8 cellular contexts compared by ENCODE assay signal in genomic region chr7:38630720-38631673, GRCh38. TPM values are rescaled to one million over a fixed set of nuclear protein-coding genes. Genes with fewer than 3 reads are reported as not detected.
DNase-seq lines count a peak whose midpoint lies in the region; ATAC-seq, FAIRE-seq and TF ChIP-seq lines count a peak whose summit lies in the region.

Gene AMPH, minus strand, starts transcription at chr7:38631373. Its CDS starts 22 bp downstream, at chr7:38631351.

- no peak for TF ChIP-seq EP300 in neural cell (conservative IDR thresholded peaks at IDR 0.05; ENCODE audit: poor library complexity, severe bottlenecking)

- H3K79me2 ChIP-seq in neural cell (replicated peaks; ENCODE audit: insufficient read depth, low read length) (peaks cover 31% of the 10 kb centered on the region), OCI-LY7 (ENCODE audit: insufficient read depth, low read depth, low read length) (no peaks in the 10 kb centered on the region)

- no peak for TF ChIP-seq RAD21 in neural cell (conservative IDR thresholded peaks at IDR 0.05)

- H3K9ac ChIP-seq in neural cell (ENCODE audit: low read length): peak within 1 kb of the TSS; percentile 77

- H3K36me3 ChIP-seq in neural cell (ENCODE audit: insufficient read depth, low read length) (no peaks in the 10 kb centered on the region), OCI-LY7 (ENCODE audit: insufficient read depth, low read length) (no peaks in the 10 kb centered on the region)

- ATAC-seq in GM21737 (IDR thresholded peaks at IDR 0.05; ENCODE audit: unreplicated experiment): no peak

- CTCF ChIA-PET in OCI-LY7 (lab: Charles Lee; ENCODE audit: unreplicated experiment): no interaction called here

- POLR2A ChIA-PET in OCI-LY7 (lab: Charles Lee): interaction anchor here (0.6 to 1.3 kb wide), 3 partner anchors 22 to 715 kb away, joined by 3 read pairs; no protein-coding TSS in a partner anchor

- no peaks in the 10 kb centered on the region for H4K20me1 ChIP-seq in neural cell (ENCODE audit: insufficient read depth)
- H4K20me1 ChIP-seq in OCI-LY7 (ENCODE audit: insufficient read depth, low read length): no peaks in the 10 kb centered on the region

- peak; percentile 92 for FAIRE-seq in urothelium cell line (lab: Jason Lieb, UNC)

- intact Hi-C loops in OCI-LY7 (cut with micrococcal nuclease; ENCODE audit: unreplicated experiment): no loop called here

- H3K36me3 Mint-ChIP-seq in activated naive CD4-positive, alpha-beta T cell treated with anti-CD3 and anti-CD28 coated beads, Interleukin-2, amount 50 U/mL, for 24 hours: no peaks in the 10 kb centered on the region
- no peaks in the 10 kb centered on the region for H3K36me3 Mint-ChIP-seq in glutamatergic neuron (ENCODE audit: unreplicated experiment)

- no peaks in the 10 kb centered on the region for H3K4me1 ChIP-seq in OCI-LY7 (ENCODE audit: insufficient read depth, low read length, poor library complexity, severe bottlenecking)

- H3K27me3 ChIP-seq in neural cell (ENCODE audit: insufficient read depth, low read depth, low read length): no peaks in the 10 kb centered on the region

- H3K4me3 ChIP-seq in neural cell (ENCODE audit: low read length) (peak within 1 kb of the TSS; percentile 91), OCI-LY7 (ENCODE audit: low read depth, low read length, poor library complexity, severe bottlenecking) (no peak within 1 kb of the TSS)

- H3K27ac ChIP-seq in neural cell (ENCODE audit: low read length): peak within 1 kb of the TSS; percentile 42
- H3K27ac ChIP-seq in OCI-LY7 (ENCODE audit: low read depth, low read length, poor library complexity, severe bottlenecking): no peak within 1 kb of the TSS

- peaks cover 18% of the 10 kb centered on the region for H3K4me1 Mint-ChIP-seq in activated naive CD4-positive, alpha-beta T cell treated with anti-CD3 and anti-CD28 coated beads, Interleukin-2, amount 50 U/mL, for 24 hours
- peaks cover 8% of the 10 kb centered on the region for H3K4me1 Mint-ChIP-seq in glutamatergic neuron (ENCODE audit: low read depth, unreplicated experiment)

- TF ChIP-seq CTCF in glutamatergic neuron (IDR thresholded peaks at IDR 0.05; ENCODE audit: partially characterized antibody, unreplicated experiment): no peak
- no peak for TF ChIP-seq CTCF in neural cell (IDR thresholded peaks at IDR 0.05; ENCODE audit: poor library complexity, severe bottlenecking)
- TF ChIP-seq CTCF in OCI-LY7 (conservative IDR thresholded peaks at IDR 0.05; ENCODE audit: low read length): no peak

- in situ Hi-C loops in Caki2 (cut with HindIII; ENCODE audit: low pct_unique_long_range_greater_than_20kb, low sequenced_read_pairs): no loop called here

- DNase-seq in Caki2 (ENCODE audit: low read depth) (peak; percentile 34), NCI-H1417 treated with DMSO at 0.1 percent for 48 hours (lab: John Stamatoyannopoulos, UW) (peak; percentile 22), glutamatergic neuron (peak; percentile 84), urothelium cell line (ENCODE audit: low spot score) (peak; percentile 79), OCI-LY7 (ENCODE audit: low spot score) (no peak)

- H3K4me3 Mint-ChIP-seq in activated naive CD4-positive, alpha-beta T cell treated with anti-CD3 and anti-CD28 coated beads, Interleukin-2, amount 50 U/mL, for 24 hours: peak within 1 kb of the TSS; percentile 74
- H3K4me3 Mint-ChIP-seq in glutamatergic neuron (ENCODE audit: unreplicated experiment): peak within 1 kb of the TSS; percentile 77

- no peaks in the 10 kb centered on the region for H3F3A ChIP-seq in neural cell (ENCODE audit: insufficient read depth, low read length, poor library complexity, severe bottlenecking)

- BruUV-seq in OCI-LY7 (replicated peaks; lab: Mats Ljungman, UMichigan): no TSS peak

- H3K27ac Mint-ChIP-seq in activated naive CD4-positive, alpha-beta T cell treated with anti-CD3 and anti-CD28 coated beads, Interleukin-2, amount 50 U/mL, for 24 hours: no peak within 1 kb of the TSS
- H3K27ac Mint-ChIP-seq in glutamatergic neuron (ENCODE audit: unreplicated experiment): peak within 1 kb of the TSS; percentile 40

- peaks cover 46% of the 10 kb centered on the region for H3K27me3 Mint-ChIP-seq in activated naive CD4-positive, alpha-beta T cell treated with anti-CD3 and anti-CD28 coated beads, Interleukin-2, amount 50 U/mL, for 24 hours
- H3K27me3 Mint-ChIP-seq in glutamatergic neuron (ENCODE audit: unreplicated experiment): peaks cover 5% of the 10 kb centered on the region

- H3K4me2 ChIP-seq in neural cell (ENCODE audit: low read length) (peak within 1 kb of the TSS; percentile 62), OCI-LY7 (ENCODE audit: low read length) (no peak within 1 kb of the TSS)

- H3K9me3 ChIP-seq in neural cell (ENCODE audit: low read length): no peaks in the 10 kb centered on the region
- H3K9me3 ChIP-seq in OCI-LY7 (ENCODE audit: low read length): no peaks in the 10 kb centered on the region

- H3K9me2 ChIP-seq in neural cell (ENCODE audit: insufficient read depth, low read length) (no peaks in the 10 kb centered on the region), OCI-LY7 (ENCODE audit: insufficient read depth, low read length) (no peaks in the 10 kb centered on the region)

- H2AFZ ChIP-seq in neural cell (ENCODE audit: low read depth, low read length) (peak within 1 kb of the TSS; percentile 24), OCI-LY7 (ENCODE audit: low read length) (no peak within 1 kb of the TSS)

- no peaks in the 10 kb centered on the region for H3K9me3 Mint-ChIP-seq in activated naive CD4-positive, alpha-beta T cell treated with anti-CD3 and anti-CD28 coated beads, Interleukin-2, amount 50 U/mL, for 24 hours
- H3K9me3 Mint-ChIP-seq in glutamatergic neuron (ENCODE audit: unreplicated experiment): peaks cover 4% of the 10 kb centered on the region

TF ChIP-seq in neural cell, 6 proteins besides CTCF, POLR2A, EP300 and RAD21:
- peak; percentile 72 for TF ChIP-seq TAF1 (IDR thresholded peaks at IDR 0.05; ENCODE audit: low read depth)
- TF ChIP-seq REST (IDR thresholded peaks at IDR 0.05; ENCODE audit: borderline replicate concordance): peak; percentile 13
- peak; percentile 81 for TF ChIP-seq POLR2AphosphoS5 (IDR thresholded peaks at IDR 0.05)
- peak; percentile 13 for TF ChIP-seq SMC3 (conservative IDR thresholded peaks at IDR 0.05; ENCODE audit: poor library complexity)
- no peak for TF ChIP-seq EZH2 (IDR thresholded peaks at IDR 0.05; ENCODE audit: borderline replicate concordance, insufficient read depth, low read length, poor library complexity, severe bottlenecking)
- TF ChIP-seq MXI1 (conservative IDR thresholded peaks at IDR 0.05; ENCODE audit: poor library complexity, severe bottlenecking): peak; percentile 53
TF ChIP-seq in neural cell: peak in this region for 5.

RNA-seq across cellular contexts. Expression of gene AMPH, which starts in this region (rescaled TPM):
- not detected in 2 replicates for total RNA-seq in Caki2 (2014; rRNA removed; shearing (Covaris generic); ENCODE audit: low replicate concordance)
- total RNA-seq in glutamatergic neuron (ENCODE audit: unreplicated experiment): 9.4 TPM
- 33.7 and 34.7 TPM in 2 replicates for polyA plus RNA-seq in neural cell
- polyA minus RNA-seq in neural cell: 45.8 and 56.3 TPM in 2 replicates
- not detected in 2 replicates for total RNA-seq in OCI-LY7 (2014; rRNA removed; shearing (Covaris generic))
- not detected in 2 replicates for total RNA-seq in OCI-LY7 (2022)

Comparison
In these comparisons a context has a peak if more than half of its experiments do, and no peak if none do; other contexts are left out.
1. RNA of gene AMPH (total RNA-seq): 9.4 TPM in glutamatergic neuron (single experiment); not detected in Caki2 and not detected in OCI-LY7; every median in the first group is over 10 times any median in the second.
2. Peak in DNase-seq in Caki2; RNA of the gene not detected or under 1 TPM.